ENCODE assay signal across 1 cellular context in genomic region chr13:96960379-96960778, GRCh38.
"Had no signal": no experiment of that assay in that cellular context is flagged by ENCODE, and none has a peak within 500 bp of the region (broad histone marks: within the 10 kb centered on the region; RNA-seq: fewer than 3 reads in every experiment).

No MANE protein-coding gene starts in this region.

- H3K4me3 ChIP-seq: MG63 had no signal

- H3K9me3 ChIP-seq: MG63 had no signal

- H3K36me3 ChIP-seq: MG63 had no signal
